21 cellular contexts compared by ENCODE assay signal in the genomic region with DNA sequence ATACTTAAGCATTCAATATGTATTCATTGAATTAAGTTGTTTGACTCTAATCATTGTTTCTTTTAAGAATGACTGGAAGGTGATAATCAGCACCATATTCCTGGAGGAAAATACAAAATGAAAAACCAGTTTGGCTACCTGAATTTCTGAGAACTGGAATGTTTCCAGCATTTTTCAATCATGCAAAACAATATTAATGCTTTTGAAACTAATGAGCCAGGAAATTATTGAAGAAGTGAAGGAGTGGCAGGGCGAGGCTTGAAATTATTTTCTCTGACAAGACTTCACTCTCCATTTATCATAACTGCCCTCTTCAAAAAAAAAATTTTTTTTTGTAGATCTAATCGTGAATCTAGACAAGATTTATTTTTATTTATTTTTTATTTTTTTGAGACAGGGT.
"Had no signal": no experiment of that assay in that cellular context is flagged by ENCODE, and none has a peak within 500 bp of the region (broad histone marks: within the 10 kb centered on the region; RNA-seq: fewer than 3 reads in every experiment).

No MANE protein-coding gene starts in this region.

- H3K4me3 ChIP-seq: dorsolateral prefrontal cortex, lower lobe of right lung, prostate gland, skin epidermis, suprapubic skin, transverse colon, vagina had no signal

- H3K27ac ChIP-seq: dorsolateral prefrontal cortex, epithelial cell of prostate, lower lobe of right lung, prostate gland, suprapubic skin, transverse colon, vagina had no signal

- H3K27me3 ChIP-seq: dorsolateral prefrontal cortex, suprapubic skin, transverse colon, vagina had no signal

- ATAC-seq: left ventricle myocardium superior; lower lobe of right lung; naive thymus-derived CD8-positive, alpha-beta T cell; right cardiac atrium; stimulated activated naive B cell treated with anti-CD40 and anti-IgM and Interleukin-4, amounts not matched to agents 10 μg/mL and 1 μg/mL and 100 μg/mL, for 72 hours; stimulated activated naive CD8-positive, alpha-beta T cell treated with anti-CD3 and anti-CD28 coated beads, Interleukin-15, amount 100 ng/mL, for 72 hours had no signal

- H3K9me3 ChIP-seq: lower lobe of right lung, prostate gland, suprapubic skin, transverse colon, vagina had no signal

- H3K4me1 ChIP-seq: lower lobe of right lung, prostate gland, transverse colon, vagina had no signal

- H3K36me3 ChIP-seq: prostate gland had no signal

- DNase-seq: dorsolateral prefrontal cortex; effector CD4-positive, alpha-beta T cell; hypothalamus; immature natural killer cell; islet precursor cell; left ventricle myocardium superior; lower lobe of right lung; naive thymus-derived CD8-positive, alpha-beta T cell; nephron progenitor cell; nucleus accumbens; right cardiac atrium; stimulated activated CD4-positive, alpha-beta T cell treated with anti-CD3 and anti-CD28 coated beads, Interleukin-15, amount 100 ng/mL, for 24 hours; stimulated activated CD4-positive, alpha-beta T cell treated with anti-CD3 and anti-CD28 coated beads, Interleukin-2, amount 100 ng/mL, for 48 hours; stimulated activated naive B cell treated with anti-CD40 and anti-IgM and Interleukin-4, amounts not matched to agents 10 μg/mL and 1 μg/mL and 100 μg/mL, for 72 hours; stimulated activated naive CD8-positive, alpha-beta T cell treated with anti-CD3 and anti-CD28 coated beads, Interleukin-15, amount 100 ng/mL, for 72 hours; transverse colon had no signal
